ENCODE assay signal across 6 cellular contexts in genomic region chr12:107271523-107271922, GRCh38.
"Had no signal": no experiment of that assay in that cellular context is flagged by ENCODE, and none has a peak within 500 bp of the region (broad histone marks: within the 10 kb centered on the region; RNA-seq: fewer than 3 reads in every experiment).

No MANE protein-coding gene starts in this region.

- ATAC-seq: K562 had no signal

- H3K4me3 ChIP-seq: K562 had no signal

- FAIRE-seq: K562 had no signal

- H3K4me2 ChIP-seq: KMS-11 had no signal

- H3K27ac ChIP-seq: HL-60, KMS-11 had no signal

- DNase-seq: IMR-90, KBM-7, KG1 had no signal

- H3K9ac ChIP-seq: KMS-11 had no signal
